In genomic region chr19:14554382-14554812, GRCh38 we compare ENCODE assay signal across 2 cellular contexts.
TF ChIP-seq lines count a peak whose summit lies in the region.

No MANE protein-coding gene starts in this region.

TF ChIP-seq in HCT116, 20 proteins besides CTCF, POLR2A, EP300 and RAD21:
- no peak for TF ChIP-seq EGR1 (IDR thresholded peaks at IDR 0.05; ENCODE audit: low read depth)
- no peak for TF ChIP-seq ELF1 (IDR thresholded peaks at IDR 0.05; ENCODE audit: borderline replicate concordance, low read depth)
- no peak for TF ChIP-seq ZNF274 (IDR thresholded peaks at IDR 0.05; ENCODE audit: low read depth, low read length)
- TF ChIP-seq SP1 (IDR thresholded peaks at IDR 0.05; ENCODE audit: low read depth) = no peak

TF ChIP-seq in H1, 55 proteins besides CTCF, POLR2A, EP300 and RAD21:
- no peak for TF ChIP-seq ATF3 (IDR thresholded peaks at IDR 0.05; ENCODE audit: insufficient read depth, low read depth, low read length)
- 0 out of 2 replicates have a peak, but pooled peaks have one; percentile 17 for TF ChIP-seq TAF1 (IDR thresholded peaks at IDR 0.05; ENCODE audit: low read depth, low read length)
- no peak for TF ChIP-seq RFX5 (IDR thresholded peaks at IDR 0.05; ENCODE audit: borderline replicate concordance, low read depth, low read length)
- no peak for TF ChIP-seq KDM5A (IDR thresholded peaks at IDR 0.05; ENCODE audit: low read length)
- TF ChIP-seq TEAD4 (IDR thresholded peaks at IDR 0.05; ENCODE audit: low read depth, low read length) = no peak
- no peak for TF ChIP-seq GTF2F1 (IDR thresholded peaks at IDR 0.05; ENCODE audit: borderline replicate concordance, low read depth, low read length)
